In the genomic region with DNA sequence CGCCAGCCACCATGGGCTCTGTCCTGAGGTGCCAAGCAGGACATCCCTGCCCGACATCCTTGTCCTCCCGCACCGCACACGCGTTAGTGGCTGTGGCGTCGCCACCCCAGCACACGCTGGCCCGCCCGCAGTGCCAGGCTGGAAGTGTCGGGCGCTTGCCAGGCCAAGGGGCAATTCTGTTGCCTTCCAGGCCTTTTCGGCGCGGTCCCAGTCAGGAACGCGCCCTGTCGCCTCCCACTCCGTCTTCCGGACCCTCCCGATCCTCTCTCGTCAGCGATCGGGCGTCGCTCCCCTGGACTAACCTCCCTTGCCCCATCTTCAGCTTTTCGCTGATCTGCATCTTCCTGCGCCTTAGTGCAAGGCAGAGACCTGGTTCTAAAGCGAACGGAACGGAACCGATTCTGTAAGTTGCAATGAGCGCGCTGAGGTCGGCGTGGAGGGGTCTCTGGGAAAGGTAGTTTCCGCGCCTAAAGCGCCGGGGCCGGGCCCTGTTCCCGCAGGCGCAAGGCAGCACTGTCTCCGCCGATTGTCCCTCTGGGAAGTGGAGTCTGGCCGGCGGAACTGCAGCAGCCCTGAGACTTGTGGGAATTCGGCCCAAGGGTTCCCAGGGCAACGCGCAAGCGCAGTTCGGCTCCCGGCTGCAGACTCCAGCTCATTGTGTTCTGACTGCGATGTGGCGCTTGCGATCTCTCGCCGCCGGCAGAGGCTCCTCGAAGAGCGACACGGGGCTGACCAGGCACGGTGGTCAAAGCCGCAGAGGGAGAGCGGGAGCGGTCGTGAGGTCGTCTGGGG, we compare ENCODE assay signal across 8 cellular contexts. TPM values are rescaled to one million over a fixed set of nuclear protein-coding genes. Genes with fewer than 3 reads are reported as not detected.
DNase-seq lines count a peak whose midpoint lies in the region; ATAC-seq and TF ChIP-seq lines count a peak whose summit lies in the region.

Gene ZNF454, plus strand, starts transcription at position 630 of the 792 bp plus-strand sequence. CDS start 1,594 bp downstream, outside the sequence.

- no peak for TF ChIP-seq POLR2A in right lobe of liver (IDR thresholded peaks at IDR 0.05)

- H3K4me3 Mint-ChIP-seq in activated CD4-positive, alpha-beta T cell treated with anti-CD3 and anti-CD28 coated beads for 36 hours: no peak within 1 kb of the TSS

- DNase-seq in NCI-H1092 treated with DMSO at 0.1 percent for 48 hours (lab: John Stamatoyannopoulos, UW) (peak; percentile 87), right lobe of liver (peak; percentile 74 to 83 (median 77)), OCI-M1 (lab: John Stamatoyannopoulos, UW) (no peak), NCI-H1436 treated with DMSO at 0.1 percent for 48 hours (lab: John Stamatoyannopoulos, UW) (no peak)
- DNase-seq in stimulated activated naive CD4-positive, alpha-beta T cell (lab: John Stamatoyannopoulos, UW): no peak
- no peak for DNase-seq in activated CD4-positive, alpha-beta T cell treated with anti-CD3 and anti-CD28 coated beads for 36 hours

- TF ChIP-seq CTCF in right lobe of liver (IDR thresholded peaks at IDR 0.05): no peak

- H3K9me3 Mint-ChIP-seq in activated CD4-positive, alpha-beta T cell treated with anti-CD3 and anti-CD28 coated beads for 36 hours (ENCODE audit: low read depth): peaks cover 66% of the 10 kb centered on the region

- CTCF ChIA-PET in activated CD4-positive, alpha-beta T cell treated with anti-CD3 and anti-CD28 coated beads for 36 hours (lab: Charles Lee): no interaction called here

- H3K4me1 ChIP-seq in ectodermal cell (ENCODE audit: control insufficient read depth, insufficient read depth, low read length) (no peaks in the 10 kb centered on the region), right lobe of liver (no peaks in the 10 kb centered on the region)

- no peak within 1 kb of the TSS for H3K27ac ChIP-seq in ectodermal cell (ENCODE audit: insufficient read depth, low read depth, low read length, poor library complexity, severe bottlenecking)
- H3K27ac ChIP-seq in right lobe of liver: peak within 1 kb of the TSS in 1 of 3 donors; percentile 73
- H3K27ac ChIP-seq in temporal lobe (ENCODE audit: low read depth, low read length): no peak within 1 kb of the TSS

- peak within 1 kb of the TSS; percentile 34 for H3K4me3 ChIP-seq in ectodermal cell (ENCODE audit: insufficient read depth, low read depth, low read length)
- peak within 1 kb of the TSS; percentile 23 to 50 (median 41) for H3K4me3 ChIP-seq in right lobe of liver

- no peak within 1 kb of the TSS for H3K27ac Mint-ChIP-seq in activated CD4-positive, alpha-beta T cell treated with anti-CD3 and anti-CD28 coated beads for 36 hours

- POLR2A ChIA-PET in activated CD4-positive, alpha-beta T cell treated with anti-CD3 and anti-CD28 coated beads for 36 hours (lab: Charles Lee): no interaction called here

- intact Hi-C loops in right lobe of liver (cut with DNase I): no loop called here
- intact Hi-C loops in activated CD4-positive, alpha-beta T cell treated with anti-CD3 and anti-CD28 coated beads for 36 hours (cut with DNase I, micrococcal nuclease): no loop called here

- H3K9me3 ChIP-seq in ectodermal cell (ENCODE audit: control insufficient read depth, low read length): peaks cover 10% of the 10 kb centered on the region
- H3K9me3 ChIP-seq in right lobe of liver: peaks cover 0 to 16% (median 5%) of the 10 kb centered on the region in 4 donors

- peak; percentile 87 to 96 (median 90) for ATAC-seq in right lobe of liver
- ATAC-seq in activated CD4-positive, alpha-beta T cell treated with anti-CD3 and anti-CD28 coated beads for 36 hours: no peak

- WGBS in ectodermal cell, 2 experiments: 44 to 45% methylated on average over 69 of the region's 69 CpGs
- 5% methylated on average over 27 of the region's 69 CpGs for WGBS in right lobe of liver (ENCODE audit: insufficient coverage, low coverage, low lambda C conversion rate, missing lambda C conversion rate)

- H3K36me3 Mint-ChIP-seq in activated CD4-positive, alpha-beta T cell treated with anti-CD3 and anti-CD28 coated beads for 36 hours (ENCODE audit: low read depth): peaks cover 46% of the 10 kb centered on the region

- no peaks in the 10 kb centered on the region for H3K4me1 Mint-ChIP-seq in activated CD4-positive, alpha-beta T cell treated with anti-CD3 and anti-CD28 coated beads for 36 hours

- H3K36me3 ChIP-seq in ectodermal cell (ENCODE audit: control insufficient read depth, insufficient read depth, low read length) (no peaks in the 10 kb centered on the region), right lobe of liver (no peaks in the 10 kb centered on the region)

- H3K27me3 ChIP-seq in ectodermal cell (ENCODE audit: control insufficient read depth, insufficient read depth, low read length, poor library complexity, severe bottlenecking): no peaks in the 10 kb centered on the region
- no peaks in the 10 kb centered on the region for H3K27me3 ChIP-seq in right lobe of liver

- peaks cover 26% of the 10 kb centered on the region for H3K27me3 Mint-ChIP-seq in activated CD4-positive, alpha-beta T cell treated with anti-CD3 and anti-CD28 coated beads for 36 hours

RNA-seq across cellular contexts. Expression of gene ZNF454, which starts in this region (rescaled TPM):
- polyA plus RNA-seq in ectodermal cell (2013, experiment 1 of 4): 1.9 TPM
- 2.9 TPM for polyA plus RNA-seq in ectodermal cell (2013, experiment 2 of 4)
- 1.7 TPM for polyA plus RNA-seq in ectodermal cell (2013, experiment 3 of 4)
- 1.9 TPM for polyA plus RNA-seq in ectodermal cell (2013, experiment 4 of 4)
- under 1 TPM in 5 of 6 experiments, not detected in 1; 0.12 to 0.39 (median 0.27) TPM for total RNA-seq in right lobe of liver
- 15.0 TPM for total RNA-seq in temporal lobe
- total RNA-seq in activated CD4-positive, alpha-beta T cell treated with anti-CD3 and anti-CD28 coated beads for 36 hours: not detected

Comparison
In these comparisons a context has a peak if more than half of its experiments do, and no peak if none do; other contexts are left out.
1. RNA of gene ZNF454 (total RNA-seq): 15.0 TPM in temporal lobe (single experiment); 0.12 to 0.39 TPM in right lobe of liver and not detected in activated CD4-positive, alpha-beta T cell treated with anti-CD3 and anti-CD28 coated beads for 36 hours; every median in the first group is over 10 times any median in the second.
2. Peak in DNase-seq, ATAC-seq and H3K4me3 ChIP-seq in right lobe of liver; RNA of the gene not detected or under 1 TPM.